In genomic region chr18:56672391-56672790, GRCh38 we compare ENCODE assay signal across 21 cellular contexts.
"Had no signal": no experiment of that assay in that cellular context is flagged by ENCODE, and none has a peak within 500 bp of the region (broad histone marks: within the 10 kb centered on the region; RNA-seq: fewer than 3 reads in every experiment).

No MANE protein-coding gene starts in this region.

- H3K4me3 ChIP-seq: SJSA1, SK-N-MC had no signal

- H3K9me3 ChIP-seq: SJSA1 had no signal

- DNase-seq: KBM-7, MV-4-11, NCI-H1048, NCI-H1105, NCI-H1417, NCI-H1436 treated with DMSO at 0.1 percent for 48 hours, NCI-H1694, NCI-H1930, NCI-H2081 treated with DMSO at 0.1 percent for 48 hours, NCI-H2171, NCI-H226, NCI-H446, NCI-H510A, NCI-H524 treated with DMSO at 0.1 percent for 48 hours, NCI-H69, NCI-H774, Right ventricle myocardium superior, RPMI8226, SIG-M5 had no signal

- H3K27me3 ChIP-seq: SJSA1 had no signal

- H3K36me3 ChIP-seq: SJSA1 had no signal
